21 cellular contexts compared by ENCODE assay signal in the genomic region with DNA sequence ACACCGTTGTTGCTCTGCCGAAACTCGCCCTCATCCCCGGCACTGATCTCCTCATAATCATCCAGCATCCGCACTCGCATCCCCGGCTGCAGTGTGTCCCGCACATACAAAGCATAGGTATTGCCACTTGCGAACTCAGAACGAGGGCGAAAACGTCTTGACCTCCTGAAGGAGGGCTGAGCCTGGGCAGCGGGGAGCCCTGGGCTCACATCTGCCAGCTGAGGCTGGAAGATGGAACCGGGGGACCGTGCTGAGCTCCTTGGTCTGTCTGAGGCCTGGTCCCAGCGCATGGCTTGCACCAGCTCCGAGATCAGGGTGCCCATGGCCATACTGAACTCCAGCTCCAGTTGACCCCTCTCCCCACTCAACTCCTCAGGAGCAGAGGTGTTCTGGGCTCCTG. TPM values are rescaled to one million over a fixed set of nuclear protein-coding genes. Genes with fewer than 3 reads are reported as not detected.
DNase-seq lines count a peak whose midpoint lies in the region; TF ChIP-seq lines count a peak whose summit lies in the region.
"Had no signal": no experiment of that assay in that cellular context is flagged by ENCODE, and none has a peak within 500 bp of the region (broad histone marks: within the 10 kb centered on the region; RNA-seq: fewer than 3 reads in every experiment).

No MANE protein-coding gene starts in this region.

- no peaks in the 10 kb centered on the region for H3K9me3 ChIP-seq in endodermal cell (ENCODE audit: control insufficient read depth, low read length)
- H3K9me3 ChIP-seq in transverse colon: no peaks in the 10 kb centered on the region
- H3K9me3 ChIP-seq: BLaER1, sigmoid colon had no signal

- TF ChIP-seq CTCF in HFFc6 (IDR thresholded peaks at IDR 0.05) (no peak), endodermal cell (conservative IDR thresholded peaks at IDR 0.05) (no peak), osteocyte (IDR thresholded peaks at IDR 0.05) (no peak), transverse colon (IDR thresholded peaks at IDR 0.05) (no peak)

- H3K9me3 Mint-ChIP-seq in activated CD4-positive, alpha-beta T cell treated with anti-CD3 and anti-CD28 coated beads, Interleukin-2, amount 10 ng/mL, durations not matched to agents 24 days and 14 days: no peaks in the 10 kb centered on the region
- H3K9me3 Mint-ChIP-seq in HFFc6 (no peaks in the 10 kb centered on the region), endodermal cell (no peaks in the 10 kb centered on the region), osteocyte (ENCODE audit: unreplicated experiment) (no peaks in the 10 kb centered on the region)

- H3K27me3 Mint-ChIP-seq in activated CD4-positive, alpha-beta T cell treated with anti-CD3 and anti-CD28 coated beads, Interleukin-2, amount 10 ng/mL, durations not matched to agents 24 days and 14 days: no peaks in the 10 kb centered on the region
- H3K27me3 Mint-ChIP-seq in HFFc6 (ENCODE audit: insufficient read depth): peaks cover 3% of the 10 kb centered on the region
- no peaks in the 10 kb centered on the region for H3K27me3 Mint-ChIP-seq in endodermal cell (ENCODE audit: insufficient read depth)
- no peaks in the 10 kb centered on the region for H3K27me3 Mint-ChIP-seq in osteocyte (ENCODE audit: unreplicated experiment)

- no peak for TF ChIP-seq POLR2A in transverse colon (IDR thresholded peaks at IDR 0.05)

- H3K27ac ChIP-seq in endodermal cell (ENCODE audit: low read depth, low read length) (no peak overlapping the region), transverse colon (no peak overlapping the region)
- H3K27ac ChIP-seq: BLaER1, coronary artery, epithelial cell of prostate, sigmoid colon had no signal

- H3K27me3 ChIP-seq in endodermal cell (ENCODE audit: control insufficient read depth, insufficient read depth, low read length, poor library complexity, severe bottlenecking): no peaks in the 10 kb centered on the region
- no peaks in the 10 kb centered on the region for H3K27me3 ChIP-seq in transverse colon
- H3K27me3 ChIP-seq: BLaER1, sigmoid colon had no signal

- TF ChIP-seq EP300 in transverse colon (IDR thresholded peaks at IDR 0.05; ENCODE audit: low read depth): no peak

- no peak overlapping the region for H3K9ac ChIP-seq in endodermal cell (ENCODE audit: extremely low read depth, low read length, poor library complexity, severe bottlenecking)

- in situ Hi-C loops in transverse colon (cut with MboI; ENCODE audit: low pct_ligation_motif_present in 1 of 4, low pct_unique_long_range_greater_than_20kb in 1 of 4, low sequenced_read_pairs in 3 of 4): no loop called here

- intact Hi-C loops in activated CD4-positive, alpha-beta T cell treated with anti-CD3 and anti-CD28 coated beads, Interleukin-2, amount 10 ng/mL, durations not matched to agents 24 days and 14 days (cut with micrococcal nuclease): loop anchor here (5.0 to 10.0 kb wide), 4 partner anchors 74 to 486 kb away; a partner anchor contains a TSS
- intact Hi-C loops in transverse colon (cut with DNase I; ENCODE audit: low total_unique reads): no loop called here

- peaks cover 32% of the 10 kb centered on the region for H3K4me1 Mint-ChIP-seq in activated CD4-positive, alpha-beta T cell treated with anti-CD3 and anti-CD28 coated beads, Interleukin-2, amount 10 ng/mL, durations not matched to agents 24 days and 14 days
- H3K4me1 Mint-ChIP-seq in HFFc6 (ENCODE audit: low read depth): peaks cover 44% of the 10 kb centered on the region
- peaks cover 23% of the 10 kb centered on the region for H3K4me1 Mint-ChIP-seq in endodermal cell
- H3K4me1 Mint-ChIP-seq in osteocyte (ENCODE audit: unreplicated experiment): peaks cover 34% of the 10 kb centered on the region

- 94 to 95% methylated on average over 11 to 17 of the region's 17 CpGs for WGBS in endodermal cell (ENCODE audit: insufficient coverage in 1 of 2, insufficient read length in 1 of 2), 2 experiments
- 93% methylated on average over 17 of the region's 17 CpGs; no CpG with 5 or more reads in 1 of the 2 donors for WGBS in transverse colon (ENCODE audit: low coverage in 1 of 2), 2 donors

- H3K4me3 Mint-ChIP-seq in activated CD4-positive, alpha-beta T cell treated with anti-CD3 and anti-CD28 coated beads, Interleukin-2, amount 10 ng/mL, durations not matched to agents 24 days and 14 days: peak overlapping the region; percentile 22
- H3K4me3 Mint-ChIP-seq in HFFc6 (peak overlapping the region; percentile 16; the same call in 1 of the 2 replicates), endodermal cell (peak overlapping the region; percentile 98), osteocyte (ENCODE audit: unreplicated experiment) (no peak overlapping the region)

- H3K27ac Mint-ChIP-seq in activated CD4-positive, alpha-beta T cell treated with anti-CD3 and anti-CD28 coated beads, Interleukin-2, amount 10 ng/mL, durations not matched to agents 24 days and 14 days: no peak overlapping the region
- H3K27ac Mint-ChIP-seq in HFFc6 (peak overlapping the region; percentile 12; the same call in 1 of the 2 replicates), endodermal cell (peak overlapping the region; percentile 68), osteocyte (ENCODE audit: unreplicated experiment) (peak overlapping the region; percentile 50)

- H3K4me1 ChIP-seq in endodermal cell (ENCODE audit: control insufficient read depth, insufficient read depth, low read length): peaks cover 3% of the 10 kb centered on the region
- H3K4me1 ChIP-seq in transverse colon: peaks cover 4 to 20% (median 10%) of the 10 kb centered on the region in 4 donors

- H3K4me3 ChIP-seq in endodermal cell (ENCODE audit: low read length) (peak overlapping the region; percentile 93), transverse colon (no peak overlapping the region)
- H3K4me3 ChIP-seq: BLaER1, coronary artery, sigmoid colon had no signal

- peaks cover 44% of the 10 kb centered on the region for H3K36me3 Mint-ChIP-seq in activated CD4-positive, alpha-beta T cell treated with anti-CD3 and anti-CD28 coated beads, Interleukin-2, amount 10 ng/mL, durations not matched to agents 24 days and 14 days (ENCODE audit: low read depth)
- H3K36me3 Mint-ChIP-seq in HFFc6 (ENCODE audit: low read depth) (peaks cover 54% of the 10 kb centered on the region), endodermal cell (ENCODE audit: low read depth) (peaks cover 63% of the 10 kb centered on the region), osteocyte (ENCODE audit: unreplicated experiment) (peaks cover 44% of the 10 kb centered on the region)

- peaks cover 72% of the 10 kb centered on the region for H3K36me3 ChIP-seq in endodermal cell (ENCODE audit: control insufficient read depth, insufficient read depth, low read length)
- H3K36me3 ChIP-seq in transverse colon: peaks cover 0 to 10% (median 2%) of the 10 kb centered on the region in 4 donors

- no peak for DNase-seq in activated CD4-positive, alpha-beta T cell treated with anti-CD3 and anti-CD28 coated beads, Interleukin-2, amount 10 ng/mL, durations not matched to agents 24 days and 14 days
- no peak for DNase-seq in activated CD4-positive, alpha-beta T cell treated with anti-CD3 and anti-CD28 coated beads for 4 hours
- DNase-seq in HFFc6 (no peak), endodermal cell (no peak), osteocyte (ENCODE audit: extremely low spot score, unreplicated experiment) (no peak), transverse colon (no peak), NCI-H69 (lab: John Stamatoyannopoulos, UW) (no peak), NCI-H2029 (lab: John Stamatoyannopoulos, UW) (no peak)
- DNase-seq: activated gamma-delta T cell treated with Interleukin-2 at 50 U/mL for 16 hours, foreskin melanocyte, GF-D8, KBM-7, left colon, NCI-H2081, NCI-H510A, nucleus accumbens, sigmoid colon, T-helper 9 cell had no signal

RNA-seq across cellular contexts. Expression of a gene that starts 2.7 kb away (rescaled TPM):
- 22.6 and 24.7 TPM in 2 replicates for total RNA-seq in activated CD4-positive, alpha-beta T cell treated with anti-CD3 and anti-CD28 coated beads, Interleukin-2, amount 10 ng/mL, durations not matched to agents 24 days and 14 days
- total RNA-seq in HFFc6 (2021; fragmentation: NEBNext Ultra II Directional; extraction: Animal tissue kit (Norgen Biotek cat#: 25700)): 10 to 100 TPM; 33.7 to 50.3 (median 37.0) TPM
- 10 to 100 TPM; 39.0 to 51.7 TPM for total RNA-seq in endodermal cell
- polyA plus RNA-seq in endodermal cell (2013, experiment 1 of 2): 37.9 TPM
- 36.0 TPM for polyA plus RNA-seq in endodermal cell (2013, experiment 2 of 2)
- total RNA-seq in osteocyte: 59.9 and 62.3 TPM in 2 replicates
- 10 to 100 TPM; 13.0 to 29.3 (median 15.7) TPM for total RNA-seq in transverse colon

RNA-seq across cellular contexts. Expression of a gene that starts 8.3 kb away (rescaled TPM):
- total RNA-seq in activated CD4-positive, alpha-beta T cell treated with anti-CD3 and anti-CD28 coated beads, Interleukin-2, amount 10 ng/mL, durations not matched to agents 24 days and 14 days: 83.8 and 103 TPM in 2 replicates
- 10 to 100 TPM; 52.6 to 62.9 (median 58.7) TPM for total RNA-seq in HFFc6 (2021; fragmentation: NEBNext Ultra II Directional; extraction: Animal tissue kit (Norgen Biotek cat#: 25700))
- 10 to 100 TPM; 51.6 to 65.2 TPM for total RNA-seq in endodermal cell
- polyA plus RNA-seq in endodermal cell (2013, experiment 1 of 2): 64.5 TPM
- polyA plus RNA-seq in endodermal cell (2013, experiment 2 of 2): 63.3 TPM
- total RNA-seq in osteocyte: 50.7 and 55.2 TPM in 2 replicates
- total RNA-seq in transverse colon: 10 to 100 TPM in 3 of 4 donors, 1 to 10 TPM in 1; 5.8 to 54.2 (median 34.3) TPM

RNA-seq across cellular contexts. Expression of a gene that starts 8.4 kb away (rescaled TPM):
- 9.5 and 10.7 TPM in 2 replicates for total RNA-seq in activated CD4-positive, alpha-beta T cell treated with anti-CD3 and anti-CD28 coated beads, Interleukin-2, amount 10 ng/mL, durations not matched to agents 24 days and 14 days
- 10 to 100 TPM; 10.7 to 12.6 (median 11.8) TPM for total RNA-seq in HFFc6 (2021; fragmentation: NEBNext Ultra II Directional; extraction: Animal tissue kit (Norgen Biotek cat#: 25700))
- 10 to 100 TPM; 36.6 to 38.0 TPM for total RNA-seq in endodermal cell
- 40.7 TPM for polyA plus RNA-seq in endodermal cell (2013, experiment 1 of 2)
- polyA plus RNA-seq in endodermal cell (2013, experiment 2 of 2): 35.4 TPM
- 39.0 and 44.5 TPM in 2 replicates for total RNA-seq in osteocyte
- 100 to 1,000 TPM in 3 of 4 donors, 10 to 100 TPM in 1; 91.9 to 296 (median 159) TPM for total RNA-seq in transverse colon

RNA-seq across cellular contexts. Expression of a gene that starts 25.1 kb away (rescaled TPM):
- total RNA-seq in activated CD4-positive, alpha-beta T cell treated with anti-CD3 and anti-CD28 coated beads, Interleukin-2, amount 10 ng/mL, durations not matched to agents 24 days and 14 days: 3.4 and 4.3 TPM in 2 replicates
- total RNA-seq in HFFc6 (2021; fragmentation: NEBNext Ultra II Directional; extraction: Animal tissue kit (Norgen Biotek cat#: 25700)): 100 to 1,000 TPM in 1 of 6 experiments, 10 to 100 TPM in 5; 62.8 to 115 (median 66.7) TPM
- total RNA-seq in endodermal cell: 100 to 1,000 TPM; 167 to 183 TPM
- polyA plus RNA-seq in endodermal cell (2013, experiment 1 of 2): 126 TPM
- polyA plus RNA-seq in endodermal cell (2013, experiment 2 of 2): 121 TPM
- 183 and 189 TPM in 2 replicates for total RNA-seq in osteocyte
- 10 to 100 TPM in 1 of 4 donors, 1 to 10 TPM in 3; 2.2 to 34.6 (median 6.0) TPM for total RNA-seq in transverse colon

RNA-seq across cellular contexts. Expression of a gene that starts 29.6 kb away (rescaled TPM):
- 79.9 and 83.4 TPM in 2 replicates for total RNA-seq in activated CD4-positive, alpha-beta T cell treated with anti-CD3 and anti-CD28 coated beads, Interleukin-2, amount 10 ng/mL, durations not matched to agents 24 days and 14 days
- total RNA-seq in HFFc6 (2021; fragmentation: NEBNext Ultra II Directional; extraction: Animal tissue kit (Norgen Biotek cat#: 25700)): 100 to 1,000 TPM in 2 of 6 experiments, 10 to 100 TPM in 4; 85.0 to 101 (median 96.4) TPM
- total RNA-seq in endodermal cell: 10 to 100 TPM; 76.9 to 80.6 TPM
- 68.7 TPM for polyA plus RNA-seq in endodermal cell (2013, experiment 1 of 2)
- 67.9 TPM for polyA plus RNA-seq in endodermal cell (2013, experiment 2 of 2)
- total RNA-seq in osteocyte: 58.1 and 66.2 TPM in 2 replicates
- 100 to 1,000 TPM in 1 of 4 donors, 10 to 100 TPM in 3; 32.2 to 200 (median 40.5) TPM for total RNA-seq in transverse colon
